9 cellular contexts compared by ENCODE assay signal in genomic region chr2:120867290-120868231, GRCh38.
DNase-seq lines count a peak whose midpoint lies in the region; ATAC-seq, FAIRE-seq and TF ChIP-seq lines count a peak whose summit lies in the region.
"Had no signal": no experiment of that assay in that cellular context is flagged by ENCODE, and none has a peak within 500 bp of the region (broad histone marks: within the 10 kb centered on the region; RNA-seq: fewer than 3 reads in every experiment).

No MANE protein-coding gene starts in this region.

- H3K4me3 ChIP-seq in bronchial epithelial cell (ENCODE audit: low read depth, low read length) (peak overlapping the region; percentile 3), keratinocyte (ENCODE audit: control insufficient read depth in 2 of 3, extremely low read depth in 1 of 3, insufficient read depth in 2 of 3, low read depth in 1 of 3, low read length in 3 of 3) (no peak overlapping the region)

- peaks cover 34% of the 10 kb centered on the region for H3K27me3 Mint-ChIP-seq in activated T-cell treated with anti-CD3 and anti-CD28 coated beads, Interleukin-2, amount 50 U/mL, for 4 hours (ENCODE audit: low read depth)
- peaks cover 62% of the 10 kb centered on the region for H3K27me3 Mint-ChIP-seq in T-helper 17 cell

- no peaks in the 10 kb centered on the region for H3K9me3 Mint-ChIP-seq in activated T-cell treated with anti-CD3 and anti-CD28 coated beads, Interleukin-2, amount 50 U/mL, for 4 hours

- dilution Hi-C loops in keratinocyte (cut with MboI; ENCODE audit: extremely low pct_ligation_motif_present, low sequenced_read_pairs), result no loop called here

- no peak overlapping the region for H3K27ac Mint-ChIP-seq in T-helper 17 cell

- H4K20me1 ChIP-seq in keratinocyte (ENCODE audit: control insufficient read depth, extremely low read depth, insufficient read depth, low read length), result no peaks in the 10 kb centered on the region

- H3K36me3 ChIP-seq in bronchial epithelial cell (ENCODE audit: control insufficient read depth, insufficient read depth, low read length) (no peaks in the 10 kb centered on the region), keratinocyte (ENCODE audit: control insufficient read depth in 2 of 2, extremely low read depth in 1 of 2, insufficient read depth in 2 of 2, low read length in 2 of 2) (no peaks in the 10 kb centered on the region)
- H3K36me3 ChIP-seq: neutrophil had no signal

- peak overlapping the region; percentile 3 for H2AFZ ChIP-seq in keratinocyte (ENCODE audit: control insufficient read depth, low read length)

- DNase-seq in HS-27A (ENCODE audit: low read depth) (peak; percentile 85), bronchial epithelial cell (ENCODE audit: low read depth) (peak; percentile 44), keratinocyte (ENCODE audit: low read depth, low spot score) (no peak), smooth muscle cell of the brain vasculature (ENCODE audit: low read depth, low spot score) (peak; percentile 26), SIG-M5 treated with dmso at 0.1 percent for 504 hours (lab: John Stamatoyannopoulos, UW; ENCODE audit: unreplicated experiment) (no peak), activated gamma-delta T cell (lab: John Stamatoyannopoulos, UW) (no peak), T-helper 17 cell (no peak)
- DNase-seq in activated T-cell treated with anti-CD3 and anti-CD28 coated beads, Interleukin-2, amount 50 U/mL, for 4 hours, result no peak

- H3K9me1 ChIP-seq in keratinocyte (ENCODE audit: control insufficient read depth, extremely low read depth, insufficient read depth, low read length), result no peaks in the 10 kb centered on the region

- H3K4me1 ChIP-seq in keratinocyte (ENCODE audit: control insufficient read depth, extremely low read depth, insufficient read depth, low read length), result peaks cover 13% of the 10 kb centered on the region

- H3K9me3 ChIP-seq in keratinocyte (ENCODE audit: control insufficient read depth, low read depth, low read length), result no peaks in the 10 kb centered on the region
- no peaks in the 10 kb centered on the region for H3K9me3 ChIP-seq in T-helper 17 cell (ENCODE audit: control insufficient read depth, low read length, poor library complexity, severe bottlenecking)
- H3K9me3 ChIP-seq: neutrophil had no signal

- H3K27me3 ChIP-seq in bronchial epithelial cell (ENCODE audit: control insufficient read depth, insufficient read depth, low read length), result peaks cover 22% of the 10 kb centered on the region
- H3K27me3 ChIP-seq in keratinocyte (ENCODE audit: control insufficient read depth, extremely low read depth, insufficient read depth, low read length), result peaks cover 33% of the 10 kb centered on the region

- H3K9ac ChIP-seq in keratinocyte (ENCODE audit: control insufficient read depth, extremely low read depth, insufficient read depth, low read length), result no peak overlapping the region

- no peak overlapping the region for H3K4me3 Mint-ChIP-seq in activated T-cell treated with anti-CD3 and anti-CD28 coated beads, Interleukin-2, amount 50 U/mL, for 4 hours
- no peak overlapping the region for H3K4me3 Mint-ChIP-seq in T-helper 17 cell

- no peaks in the 10 kb centered on the region for H3K4me1 Mint-ChIP-seq in activated T-cell treated with anti-CD3 and anti-CD28 coated beads, Interleukin-2, amount 50 U/mL, for 4 hours (ENCODE audit: low read depth)
- peaks cover 3% of the 10 kb centered on the region for H3K4me1 Mint-ChIP-seq in T-helper 17 cell

- TF ChIP-seq CTCF in bronchial epithelial cell (IDR thresholded peaks at IDR 0.05; ENCODE audit: insufficient read depth, low read length, severe bottlenecking) (no peak), keratinocyte (optimal IDR thresholded peaks at IDR 0.05 in 1 of 3, IDR thresholded peaks at IDR 0.05 in 1 of 3, conservative IDR thresholded peaks at IDR 0.05 in 1 of 3; ENCODE audit: extremely low read depth in 1 of 3, insufficient read depth in 2 of 3, low read length in 3 of 3) (no peak)

- H3K27ac ChIP-seq in keratinocyte (ENCODE audit: control insufficient read depth, insufficient read depth, low read length), result no peak overlapping the region
- H3K27ac ChIP-seq: neutrophil had no signal

- no peaks in the 10 kb centered on the region for H3K79me2 ChIP-seq in keratinocyte (ENCODE audit: control insufficient read depth, insufficient read depth, low read length)

- no peak for ATAC-seq in activated T-cell treated with anti-CD3 and anti-CD28 coated beads, Interleukin-2, amount 50 U/mL, for 4 hours
- no peak for ATAC-seq in T-helper 17 cell

- H3K4me2 ChIP-seq in keratinocyte (ENCODE audit: control insufficient read depth, extremely low read depth, insufficient read depth, low read depth, low read length), result peak overlapping the region; percentile 45

- FAIRE-seq in bronchial epithelial cell (lab: Jason Lieb, UNC) (no peak), keratinocyte (lab: Jason Lieb, UNC) (no peak)

- no peaks in the 10 kb centered on the region for H3K36me3 Mint-ChIP-seq in activated T-cell treated with anti-CD3 and anti-CD28 coated beads, Interleukin-2, amount 50 U/mL, for 4 hours (ENCODE audit: insufficient read depth)
- H3K36me3 Mint-ChIP-seq in T-helper 17 cell (ENCODE audit: low read depth), result peaks cover 3% of the 10 kb centered on the region

Comparison
In these comparisons a context has a peak if more than half of its experiments do, and no peak if none do; other contexts are left out.
1. DNase-seq: peak in HS-27A (single experiment), bronchial epithelial cell (single experiment) and smooth muscle cell of the brain vasculature (single experiment); none in keratinocyte (single experiment), activated T-cell treated with anti-CD3 and anti-CD28 coated beads, Interleukin-2, amount 50 U/mL, for 4 hours (single experiment), SIG-M5 treated with dmso at 0.1 percent for 504 hours (single experiment), activated gamma-delta T cell (single experiment) and T-helper 17 cell (0 of 3).